8 cellular contexts compared by ENCODE assay signal in the genomic region with DNA sequence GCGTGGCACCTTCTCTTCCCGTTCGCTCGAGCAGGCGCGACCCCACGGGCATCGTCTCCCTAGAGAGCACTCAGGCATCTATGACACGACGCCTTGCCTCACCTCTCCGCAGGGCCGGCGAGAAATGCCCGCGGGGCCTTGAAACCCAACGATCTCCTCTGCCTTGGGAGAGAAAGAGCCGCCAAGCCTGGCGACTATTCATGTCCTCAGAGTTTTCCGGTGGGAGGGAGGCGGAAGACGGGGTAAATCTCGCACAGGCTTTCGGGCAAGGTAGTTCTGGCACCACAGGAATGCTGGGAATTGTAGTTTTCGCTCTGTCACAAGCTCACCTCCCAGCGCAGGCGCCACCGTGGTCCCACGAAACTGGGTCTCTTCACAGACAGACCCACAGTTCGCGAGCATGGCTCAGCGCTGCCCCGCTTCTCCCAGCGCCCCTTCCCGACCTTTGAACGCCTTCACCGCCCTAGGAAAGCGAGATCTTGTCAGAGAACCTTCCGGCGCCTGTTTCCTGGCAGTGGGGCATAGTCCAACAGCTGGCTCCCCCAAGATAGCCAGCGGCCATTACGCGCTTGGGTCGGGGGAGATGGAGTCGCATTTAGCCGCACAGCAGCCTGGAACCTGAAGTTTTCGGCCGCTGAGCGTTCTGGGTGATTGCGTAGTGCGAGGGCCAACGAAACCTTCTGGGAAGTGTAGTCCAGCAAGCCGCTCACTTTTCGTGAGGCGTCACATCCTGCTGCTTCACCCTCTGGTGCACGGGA. TPM values are rescaled to one million over a fixed set of nuclear protein-coding genes. Genes with fewer than 3 reads are reported as not detected.
DNase-seq lines count a peak whose midpoint lies in the region; ATAC-seq, FAIRE-seq and TF ChIP-seq lines count a peak whose summit lies in the region.

A gene with protein sequence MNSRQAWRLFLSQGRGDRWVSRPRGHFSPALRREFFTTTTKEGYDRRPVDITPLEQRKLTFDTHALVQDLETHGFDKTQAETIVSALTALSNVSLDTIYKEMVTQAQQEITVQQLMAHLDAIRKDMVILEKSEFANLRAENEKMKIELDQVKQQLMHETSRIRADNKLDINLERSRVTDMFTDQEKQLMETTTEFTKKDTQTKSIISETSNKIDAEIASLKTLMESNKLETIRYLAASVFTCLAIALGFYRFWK (minus strand): TSS at position 597 of the 758 bp plus-strand sequence. CDS start 395 bp downstream, at position 202.

- H3K36me3 ChIP-seq in KOPT-K1 (ENCODE audit: insufficient read depth, low read length) (no peaks in the 10 kb centered on the region), esophagus muscularis mucosa (no peaks in the 10 kb centered on the region), muscle layer of duodenum (ENCODE audit: control insufficient read depth in 1 of 2, insufficient read depth in 2 of 2, low read length in 2 of 2) (peaks cover 0 to 2% of the 10 kb centered on the region in 2 donors)

- H3K4me1 ChIP-seq in esophagus muscularis mucosa (peaks cover 15 to 42% (median 38%) of the 10 kb centered on the region in 4 donors), muscle layer of duodenum (ENCODE audit: control insufficient read depth in 1 of 2, insufficient read depth in 2 of 2, low read length in 2 of 2) (peaks cover 11 to 26% of the 10 kb centered on the region in 2 donors)

- ATAC-seq in GM21786 (IDR thresholded peaks at IDR 0.05; ENCODE audit: unreplicated experiment): peak; percentile 85
- peak; percentile 92 for ATAC-seq in activated T-cell treated with anti-CD3 and anti-CD28 coated beads, Interleukin-2, amount 50 U/mL, for 72 hours (replicated peaks in 1 of 2)

- H3K9me3 Mint-ChIP-seq in activated T-cell treated with anti-CD3 and anti-CD28 coated beads, Interleukin-2, amount 50 U/mL, for 72 hours: no peaks in the 10 kb centered on the region

- TF ChIP-seq CTCF in esophagus muscularis mucosa (IDR thresholded peaks at IDR 0.05): peak in 1 of 3 experiments; percentile 13

- H3K27me3 ChIP-seq in esophagus muscularis mucosa: no peaks in the 10 kb centered on the region
- H3K27me3 ChIP-seq in muscle layer of duodenum (ENCODE audit: low read depth, low read length): no peaks in the 10 kb centered on the region

- H3K27ac ChIP-seq in KOPT-K1 (ENCODE audit: low read depth, low read length, poor library complexity, severe bottlenecking) (peak within 1 kb of the TSS; percentile 91), esophagus muscularis mucosa (replicated peaks in 1 of 4) (peak within 1 kb of the TSS; percentile 89 to 96 (median 94)), muscle layer of duodenum (ENCODE audit: low read length) (peak within 1 kb of the TSS; percentile 98)

- peaks cover 41% of the 10 kb centered on the region for H3K4me1 Mint-ChIP-seq in activated T-cell treated with anti-CD3 and anti-CD28 coated beads, Interleukin-2, amount 50 U/mL, for 72 hours (ENCODE audit: low read depth)

- peak within 1 kb of the TSS; percentile 99 for H3K27ac Mint-ChIP-seq in activated T-cell treated with anti-CD3 and anti-CD28 coated beads, Interleukin-2, amount 50 U/mL, for 72 hours

- H3K27me3 Mint-ChIP-seq in activated T-cell treated with anti-CD3 and anti-CD28 coated beads, Interleukin-2, amount 50 U/mL, for 72 hours (ENCODE audit: low read depth): no peaks in the 10 kb centered on the region

- no peaks in the 10 kb centered on the region for H3K9me3 ChIP-seq in KOPT-K1 (ENCODE audit: insufficient read depth, low read length, poor library complexity, severe bottlenecking)
- no peaks in the 10 kb centered on the region for H3K9me3 ChIP-seq in esophagus muscularis mucosa
- no peaks in the 10 kb centered on the region for H3K9me3 ChIP-seq in muscle layer of duodenum (ENCODE audit: control insufficient read depth in 1 of 2, low read length in 2 of 2)

- TF ChIP-seq POLR2A in esophagus muscularis mucosa (IDR thresholded peaks at IDR 0.05; ENCODE audit: low read depth): peak; percentile 49

- intact Hi-C loops in esophagus muscularis mucosa (cut with DNase I): loop anchor here (5.0 kb wide), 1 partner anchor 384 kb away; the partner anchor contains the start of genes DDIAS and PRCP

- peak within 1 kb of the TSS; percentile 93 to 94 for H3K4me3 Mint-ChIP-seq in activated T-cell treated with anti-CD3 and anti-CD28 coated beads, Interleukin-2, amount 50 U/mL, for 72 hours

- H3K36me3 Mint-ChIP-seq in activated T-cell treated with anti-CD3 and anti-CD28 coated beads, Interleukin-2, amount 50 U/mL, for 72 hours (ENCODE audit: insufficient read depth in 2 of 2): peaks cover 5% of the 10 kb centered on the region in 2 donors

- WGBS in esophagus muscularis mucosa: 0% methylated on average over 10 of the region's 55 CpGs

- DNase-seq in DMS79 treated with DMSO at 0.1 percent for 48 hours (lab: John Stamatoyannopoulos, UW): peak; percentile 98
- peak; percentile 82 for DNase-seq in RCC 7860 (ENCODE audit: low spot score)
- peak; percentile 90 to 94 for DNase-seq in activated T-cell treated with anti-CD3 and anti-CD28 coated beads, Interleukin-2, amount 50 U/mL, for 72 hours
- DNase-seq in esophagus muscularis mucosa (ENCODE audit: extremely low spot score): peak; percentile 99
- peak; percentile 89 to 92 for DNase-seq in stimulated activated CD8-positive, alpha-beta memory T cell treated with anti-CD3 and anti-CD28 coated beads, Interleukin-7, amount 100 ng/mL, for 4 hours (ENCODE audit: low read depth in 2 of 2)

- peak; percentile 63 for FAIRE-seq in RCC 7860 (lab: Jason Lieb, UNC)

- no peak for TF ChIP-seq EP300 in esophagus muscularis mucosa (IDR thresholded peaks at IDR 0.05)

- H3K4me3 ChIP-seq in esophagus muscularis mucosa (peak within 1 kb of the TSS; percentile 62 to 92 (median 82)), muscle layer of duodenum (ENCODE audit: low read depth in 1 of 2, low read length in 2 of 2) (peak within 1 kb of the TSS; percentile 84 to 87)

RNA-seq across cellular contexts. Expression of the gene that starts here (rescaled TPM):
- 10 to 100 TPM; 38.8 to 43.2 TPM for total RNA-seq in activated T-cell treated with anti-CD3 and anti-CD28 coated beads, Interleukin-2, amount 50 U/mL, for 72 hours
- total RNA-seq in esophagus muscularis mucosa: 10 to 100 TPM; 22.7 to 56.9 (median 31.7) TPM

Comparison
In these comparisons a context has a peak if more than half of its experiments do, and no peak if none do; other contexts are left out.
1. Peak in every context shown above with its lines: DNase-seq, ATAC-seq, H3K4me3 ChIP-seq and H3K27ac ChIP-seq.